In genomic region chr5:105773241-105773640, GRCh38 we compare ENCODE assay signal across 25 cellular contexts.
"Had no signal": no experiment of that assay in that cellular context is flagged by ENCODE, and none has a peak within 500 bp of the region (broad histone marks: within the 10 kb centered on the region; RNA-seq: fewer than 3 reads in every experiment).

No MANE protein-coding gene starts in this region.

- H3K27me3 ChIP-seq: SJSA1 had no signal

- H3K9me3 ChIP-seq: SJSA1 had no signal

- DNase-seq: IMR-90; Karpas-422; KG1; MV-4-11; NCI-H1048; NCI-H1105 treated with DMSO at 0.1 percent for 48 hours; NCI-H1417 treated with DMSO at 0.1 percent for 48 hours; NCI-H146; NCI-H1694 treated with DMSO at 0.1 percent for 48 hours; NCI-H1930; NCI-H2081; NCI-H2107; NCI-H2227 treated with DMSO at 0.1 percent for 48 hours; NCI-H524; NCI-H526 treated with DMSO at 0.1 percent for 48 hours; NCI-H748 treated with DMSO at 0.1 percent for 48 hours; NK-92 treated with Interleukin-12 subunit alpha and Interleukin-12 subunit beta, amount 100 ng/mL, for 24 hours; OCI-M1; Right ventricle myocardium superior; RPMI8226; SIG-M5; T-helper 2 cell had no signal

- H3K27ac ChIP-seq: HL-60, SJSA1, SK-N-MC had no signal

- H3K4me3 ChIP-seq: SJSA1, SK-N-MC had no signal

- H3K4me1 ChIP-seq: SJSA1 had no signal

- H3K36me3 ChIP-seq: SJSA1 had no signal
